ENCODE assay signal across 8 cellular contexts in the genomic region with DNA sequence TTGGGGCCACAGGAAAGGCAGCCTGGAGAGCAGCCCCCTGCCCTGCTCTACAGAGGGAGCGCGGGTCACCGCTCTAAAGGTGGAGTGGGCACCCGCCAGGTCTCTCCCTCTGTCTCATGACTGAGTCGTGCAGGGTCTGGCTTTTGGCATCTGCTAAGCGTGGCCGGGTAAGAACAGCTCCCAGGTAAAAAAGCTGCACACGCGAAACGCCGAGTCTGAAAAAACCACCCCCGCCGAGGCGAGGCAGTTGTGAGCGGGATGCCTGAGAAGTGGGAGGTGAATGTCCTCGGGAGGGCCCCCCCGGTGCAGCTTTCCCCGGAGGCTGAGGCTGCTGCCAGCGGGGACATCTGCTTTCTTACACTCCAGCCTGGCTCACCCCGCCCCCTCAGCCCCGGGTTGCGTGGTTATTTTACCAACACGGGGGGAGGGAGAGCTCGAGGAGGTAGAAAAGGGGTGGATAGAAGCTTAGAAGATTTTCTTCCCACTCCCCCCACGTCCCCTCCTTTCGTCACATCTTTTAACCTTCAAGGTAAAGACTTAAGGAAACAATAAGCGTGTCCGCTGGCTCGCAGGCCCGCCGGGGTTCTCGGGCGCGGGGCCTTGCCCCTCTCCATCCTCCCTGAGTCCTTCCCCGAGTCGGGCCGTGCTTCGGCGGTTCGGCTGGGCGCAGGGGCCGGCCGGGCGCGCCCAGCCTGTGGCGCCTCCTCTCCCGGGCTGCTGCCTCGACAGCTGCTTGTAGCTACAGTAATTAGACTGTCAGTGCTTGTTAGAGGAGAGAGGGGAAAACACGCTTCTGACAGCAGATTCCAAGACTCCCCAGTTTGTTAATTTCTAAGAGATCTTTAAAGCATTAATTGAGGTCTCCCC.
A peak's percentile ranks its signal among the peaks of the same experiment; 100 is the strongest.
DNase-seq lines count a peak whose midpoint lies in the region; ATAC-seq and TF ChIP-seq lines count a peak whose summit lies in the region.

No MANE protein-coding gene starts in this region.

- no peaks in the 10 kb centered on the region for H3K9me3 Mint-ChIP-seq in natural killer cell

- ATAC-seq in HG02981 (IDR thresholded peaks at IDR 0.05; ENCODE audit: unreplicated experiment) (peak; percentile 38), natural killer cell (peak; percentile 43 to 65 (median 61))

- H3K4me3 Mint-ChIP-seq in natural killer cell = peak overlapping the region; percentile 86

- H3K27me3 Mint-ChIP-seq in natural killer cell (ENCODE audit: low read depth in 2 of 2) = peaks cover 0 to 7% of the 10 kb centered on the region in 2 donors

- DNase-seq in NCI-H2081 (lab: John Stamatoyannopoulos, UW) = peak; percentile 56 to 69
- no peak for DNase-seq in NCI-H2081 treated with DMSO at 0.1 percent for 48 hours (lab: John Stamatoyannopoulos, UW)
- DNase-seq in NCI-H774 (lab: John Stamatoyannopoulos, UW) = peak; percentile 48
- DNase-seq in activated T-helper 9 cell treated with anti-CD3 and anti-CD28 coated beads, Interleukin-2, amount 50 U/mL, for 16 hours (ENCODE audit: low read depth) = peak; percentile 51
- peak; percentile 38 for DNase-seq in fibroblast of pulmonary artery (ENCODE audit: low read depth)
- DNase-seq in natural killer cell = no peak
- peak; percentile 19 to 26 for DNase-seq in tibial nerve (ENCODE audit: low spot score in 2 of 2)

- TF ChIP-seq POLR2A in tibial nerve (IDR thresholded peaks at IDR 0.05) = no peak

- no peak for TF ChIP-seq EP300 in tibial nerve (IDR thresholded peaks at IDR 0.05)

- no peaks in the 10 kb centered on the region for H3K9me3 ChIP-seq in tibial nerve

- H3K27me3 ChIP-seq in tibial nerve = no peaks in the 10 kb centered on the region

- peaks cover 8 to 21% of the 10 kb centered on the region in 2 donors for H3K4me1 Mint-ChIP-seq in natural killer cell

- no peaks in the 10 kb centered on the region for H3K36me3 Mint-ChIP-seq in natural killer cell

- H3K27ac ChIP-seq in tibial nerve = peak overlapping the region in 1 of 4 donors; percentile 23

- 8 to 15% methylated on average over 32 to 48 of the region's 49 CpGs for whole genome bisulfite sequencing in tibial nerve, 2 donors

- peak overlapping the region in 1 of 2 donors; percentile 50 for H3K27ac Mint-ChIP-seq in natural killer cell

- TF ChIP-seq CTCF in fibroblast of pulmonary artery (IDR thresholded peaks at IDR 0.05; ENCODE audit: low read length, missing control alignments) (no peak), natural killer cell (IDR thresholded peaks at IDR 0.05) (no peak), tibial nerve (IDR thresholded peaks at IDR 0.05) (no peak)

- peaks cover 0 to 17% (median 10%) of the 10 kb centered on the region in 4 donors for H3K4me1 ChIP-seq in tibial nerve

- intact Hi-C loops in natural killer cell (cut with micrococcal nuclease) = no loop called here

- peaks cover 0 to 4% (median 0%) of the 10 kb centered on the region in 3 donors for H3K36me3 ChIP-seq in tibial nerve

- peak overlapping the region; percentile 64 for H3K4me3 ChIP-seq in fibroblast of pulmonary artery (replicated peaks; ENCODE audit: low read depth, low read length)
- H3K4me3 ChIP-seq in tibial nerve = peak overlapping the region; percentile 44 to 74 (median 71)

Comparison
In these comparisons a context has a peak if more than half of its experiments do, and no peak if none do; other contexts are left out.
1. DNase-seq: peak in NCI-H2081 (2 of 2), NCI-H774 (single experiment), activated T-helper 9 cell treated with anti-CD3 and anti-CD28 coated beads, Interleukin-2, amount 50 U/mL, for 16 hours (single experiment), fibroblast of pulmonary artery (single experiment) and tibial nerve (2 of 2); none in NCI-H2081 treated with DMSO at 0.1 percent for 48 hours (single experiment) and natural killer cell (single experiment).